ENCODE assay signal across 33 cellular contexts in the genomic region with DNA sequence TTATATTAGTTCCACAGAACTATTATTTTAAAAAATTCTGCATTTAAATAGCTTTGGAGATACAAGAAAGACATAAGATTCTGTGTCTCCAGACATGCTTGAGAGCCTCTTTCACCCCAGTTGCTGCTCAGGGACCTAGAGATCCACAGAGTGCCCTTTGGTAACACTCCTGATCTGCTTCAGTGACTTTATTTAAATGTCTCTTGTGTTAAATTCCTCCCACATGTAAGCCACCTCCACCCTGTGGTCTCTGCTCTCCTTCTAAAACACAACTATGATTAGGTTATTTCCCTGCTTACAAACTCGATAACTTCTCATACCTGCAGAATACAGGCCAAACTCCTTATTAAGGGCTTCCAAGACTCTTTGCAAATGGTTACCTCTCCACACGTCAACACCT.
DNase-seq lines count a peak whose midpoint lies in the region; ATAC-seq, FAIRE-seq and TF ChIP-seq lines count a peak whose summit lies in the region.
"Had no signal": no experiment of that assay in that cellular context is flagged by ENCODE, and none has a peak within 500 bp of the region (broad histone marks: within the 10 kb centered on the region; RNA-seq: fewer than 3 reads in every experiment).

No MANE protein-coding gene starts in this region.

- no peak for FAIRE-seq in HepG2 (lab: Jason Lieb, UNC)
- FAIRE-seq: pancreas, RCC 7860, urothelium cell line had no signal

- TF ChIP-seq EP300 in HepG2 (IDR thresholded peaks at IDR 0.05; ENCODE audit: low read depth in 2 of 2, low read length in 2 of 2) (no peak), HepG2 (CRISPR knock-in tag; IDR thresholded peaks at IDR 0.05; ENCODE audit: borderline replicate concordance) (no peak)

- no peak overlapping the region for H3K27ac Mint-ChIP-seq in activated T-cell treated with anti-CD3 and anti-CD28 coated beads, Interleukin-2, amount 50 U/mL, for 24 hours
- H3K27ac Mint-ChIP-seq: activated naive CD4-positive, alpha-beta T cell treated with anti-CD3 and anti-CD28 coated beads, Interleukin-2, amount 50 U/mL, for 72 hours; CD14-positive monocyte had no signal

- no peak for TF ChIP-seq RAD21 in HepG2 (CRISPR knock-in tag; IDR thresholded peaks at IDR 0.05)

- no TSS peak for BruUV-seq in HepG2 (replicated peaks; lab: Mats Ljungman, UMichigan)

- TF ChIP-seq CTCF in HepG2 (CRISPR knock-in tag; IDR thresholded peaks at IDR 0.05) (no peak), right lobe of liver (IDR thresholded peaks at IDR 0.05) (no peak), thyroid gland (IDR thresholded peaks at IDR 0.05) (no peak)

- H3K4me3 ChIP-seq in HepG2 (replicated peaks in 1 of 3; ENCODE audit: insufficient read depth in 1 of 3, low read depth in 2 of 3, low read length in 3 of 3) = no peak overlapping the region
- H3K4me3 ChIP-seq in right lobe of liver = no peak overlapping the region
- no peak overlapping the region for H3K4me3 ChIP-seq in thyroid gland (replicated peaks in 1 of 3)
- H3K4me3 ChIP-seq: dorsolateral prefrontal cortex, pancreas, smooth muscle cell had no signal

- ATAC-seq in HepG2 = no peak
- ATAC-seq in right lobe of liver = no peak
- ATAC-seq in HG02870 (IDR thresholded peaks at IDR 0.05; ENCODE audit: unreplicated experiment) = peak; percentile 49
- ATAC-seq: activated naive CD4-positive, alpha-beta T cell treated with anti-CD3 and anti-CD28 coated beads, Interleukin-2, amount 50 U/mL, for 72 hours; left lobe of liver; pancreas; stimulated activated naive CD8-positive, alpha-beta T cell treated with anti-CD3 and anti-CD28 coated beads, Interleukin-15, Interleukin-2, amounts not matched to agents 100 U/mL and 50 U/mL, for 24 hours had no signal

- no peaks in the 10 kb centered on the region for H4K20me1 ChIP-seq in HepG2 (ENCODE audit: insufficient read depth, low read length)

- no peak overlapping the region for H3K9ac ChIP-seq in HepG2 (ENCODE audit: insufficient read depth, low read depth, low read length)

- H3K4me3 Mint-ChIP-seq in activated T-cell treated with anti-CD3 and anti-CD28 coated beads, Interleukin-2, amount 50 U/mL, for 24 hours = no peak overlapping the region
- H3K4me3 Mint-ChIP-seq: CD14-positive monocyte, neural crest cell had no signal

- no peak for TF ChIP-seq POLR2A in HepG2 (IDR thresholded peaks at IDR 0.05; ENCODE audit: insufficient read depth in 1 of 2, low read depth in 2 of 2, low read length in 2 of 2)
- TF ChIP-seq POLR2A in right lobe of liver (IDR thresholded peaks at IDR 0.05) = no peak
- TF ChIP-seq POLR2A in thyroid gland (IDR thresholded peaks at IDR 0.05) = no peak

- 94% methylated on average over 2 of the region's 2 CpGs for WGBS in HepG2 (ENCODE audit: low lambda C conversion rate)
- 91% methylated on average over 2 of the region's 2 CpGs for WGBS in right lobe of liver (ENCODE audit: insufficient coverage, low coverage, low lambda C conversion rate, missing lambda C conversion rate)
- 50 to 55% methylated on average over 2 of the region's 2 CpGs for WGBS in thyroid gland, 2 donors

- H2AFZ ChIP-seq in HepG2 (ENCODE audit: low read length) = no peak overlapping the region

- CTCF ChIA-PET in HepG2 (lab: Yijun Ruan, JAX; ENCODE audit: low intra/inter-chr PET ratio, low total read pairs) = no interaction called here

- no peaks in the 10 kb centered on the region for H3K79me2 ChIP-seq in HepG2 (ENCODE audit: insufficient read depth, low read length)

- H3K36me3 ChIP-seq in HepG2 (replicated peaks in 1 of 2; ENCODE audit: control insufficient read depth in 1 of 2, insufficient read depth in 2 of 2, low read length in 2 of 2) = no peaks in the 10 kb centered on the region
- no peaks in the 10 kb centered on the region for H3K36me3 ChIP-seq in right lobe of liver
- H3K36me3 ChIP-seq in thyroid gland = no peaks in the 10 kb centered on the region
- H3K36me3 ChIP-seq: brain microvascular endothelial cell, pancreas had no signal

- in situ Hi-C loops in HepG2 (cut with HindIII; ENCODE audit: extremely low pct_ligation_motif_present, low pct_unique_long_range_greater_than_20kb) = no loop called here

- DNase-seq in HepG2 (ENCODE audit: low spot score) (no peak), right lobe of liver (no peak), NCI-H526 treated with DMSO at 0.1 percent for 48 hours (lab: John Stamatoyannopoulos, UW) (peak; percentile 30), thyroid gland (peak; percentile 20 to 25), A172 (ENCODE audit: low spot score) (no peak)
- DNase-seq in activated T-cell treated with anti-CD3 and anti-CD28 coated beads, Interleukin-2, amount 50 U/mL, for 24 hours = no peak
- DNase-seq in NK-92 treated with Interleukin-12 subunit alpha and Interleukin-12 subunit beta, amount 100 ng/mL, for 24 hours (lab: John Stamatoyannopoulos, UW) = no peak
- DNase-seq: activated T-cell treated with anti-CD3 and anti-CD28 coated beads for 4 hours; amygdala; brain microvascular endothelial cell; Caco-2; dorsolateral prefrontal cortex; foreskin melanocyte; HCEC 1CT; mesendoderm; MV-4-11; NCI-H1436; NCI-H2081; NCI-H226; NCI-H748 treated with DMSO at 0.1 percent for 48 hours; pancreas; SIG-M5; stimulated activated naive CD8-positive, alpha-beta T cell treated with anti-CD3 and anti-CD28 coated beads, Interleukin-15, Interleukin-2, amounts not matched to agents 100 U/mL and 50 U/mL, for 24 hours; T-helper 9 cell had no signal

- H3K27me3 ChIP-seq in HepG2 (ENCODE audit: control insufficient read depth in 1 of 2, insufficient read depth in 2 of 2, low read length in 2 of 2) (no peaks in the 10 kb centered on the region), right lobe of liver (no peaks in the 10 kb centered on the region), thyroid gland (no peaks in the 10 kb centered on the region)
- H3K27me3 ChIP-seq: brain microvascular endothelial cell, dorsolateral prefrontal cortex, pancreas had no signal

- H3K36me3 Mint-ChIP-seq in activated T-cell treated with anti-CD3 and anti-CD28 coated beads, Interleukin-2, amount 50 U/mL, for 24 hours (ENCODE audit: low read depth) = no peaks in the 10 kb centered on the region
- H3K36me3 Mint-ChIP-seq: activated naive CD4-positive, alpha-beta T cell treated with anti-CD3 and anti-CD28 coated beads, Interleukin-2, amount 50 U/mL, for 72 hours; CD14-positive monocyte had no signal

- H3K27me3 Mint-ChIP-seq in activated T-cell treated with anti-CD3 and anti-CD28 coated beads, Interleukin-2, amount 50 U/mL, for 24 hours = no peaks in the 10 kb centered on the region

- H3K4me1 ChIP-seq in HepG2 (ENCODE audit: insufficient read depth, low read length) (peaks cover 63% of the 10 kb centered on the region), right lobe of liver (peaks cover 0 to 13% (median 4%) of the 10 kb centered on the region in 4 donors), thyroid gland (peaks cover 4 to 6% of the 10 kb centered on the region in 2 donors)
- H3K4me1 ChIP-seq: pancreas had no signal

- H3K4me1 Mint-ChIP-seq in activated T-cell treated with anti-CD3 and anti-CD28 coated beads, Interleukin-2, amount 50 U/mL, for 24 hours (ENCODE audit: low read depth) = no peaks in the 10 kb centered on the region
- H3K4me1 Mint-ChIP-seq: CD14-positive monocyte had no signal

- intact Hi-C loops in HepG2 (cut with micrococcal nuclease; ENCODE audit: unreplicated experiment) (no loop called here), right lobe of liver (cut with DNase I) (no loop called here), thyroid gland (cut with DNase I) (no loop called here)

- H3K27ac ChIP-seq in HepG2 (ENCODE audit: extremely low read length, insufficient read depth, low read length) (peak overlapping the region; percentile 82), right lobe of liver (no peak overlapping the region), thyroid gland (peak overlapping the region in 2 of 3 donors; percentile 26 to 38)
- H3K27ac ChIP-seq: 22Rv1, brain microvascular endothelial cell, dorsolateral prefrontal cortex, pancreas had no signal

- H3K4me2 ChIP-seq in HepG2 (ENCODE audit: low read depth, low read length) = no peak overlapping the region
- H3K4me2 ChIP-seq: smooth muscle cell had no signal

- no peaks in the 10 kb centered on the region for H3K9me3 Mint-ChIP-seq in activated T-cell treated with anti-CD3 and anti-CD28 coated beads, Interleukin-2, amount 50 U/mL, for 24 hours
- H3K9me3 Mint-ChIP-seq: neural crest cell had no signal

- POLR2A ChIA-PET in HepG2 (lab: Yijun Ruan, JAX) = interaction anchor here (1.2 kb wide), 1 partner anchor 9 kb away, joined by 3 read pairs; no protein-coding TSS in a partner anchor

- H3K9me3 ChIP-seq in HepG2 (ENCODE audit: low read length) (no peaks in the 10 kb centered on the region), right lobe of liver (no peaks in the 10 kb centered on the region), thyroid gland (no peaks in the 10 kb centered on the region)
- H3K9me3 ChIP-seq: Caco-2, pancreas had no signal

TF ChIP-seq in HepG2, 621 proteins besides CTCF, POLR2A, EP300 and RAD21:
- no peak for TF ChIP-seq RORA (CRISPR knock-in tag; IDR thresholded peaks at IDR 0.05)

Comparison
In these comparisons a context has a peak if more than half of its experiments do, and no peak if none do; other contexts are left out.
1. H3K27ac ChIP-seq: peak in HepG2 (single experiment) and thyroid gland (2 of 3); none in right lobe of liver (0 of 3).
2. DNase-seq: peak in NCI-H526 treated with DMSO at 0.1 percent for 48 hours (single experiment) and thyroid gland (2 of 2); none in HepG2 (single experiment), right lobe of liver (0 of 3), A172 (single experiment), activated T-cell treated with anti-CD3 and anti-CD28 coated beads, Interleukin-2, amount 50 U/mL, for 24 hours (single experiment) and NK-92 treated with Interleukin-12 subunit alpha and Interleukin-12 subunit beta, amount 100 ng/mL, for 24 hours (single experiment).